ENCODE assay signal across 8 cellular contexts in the genomic region with DNA sequence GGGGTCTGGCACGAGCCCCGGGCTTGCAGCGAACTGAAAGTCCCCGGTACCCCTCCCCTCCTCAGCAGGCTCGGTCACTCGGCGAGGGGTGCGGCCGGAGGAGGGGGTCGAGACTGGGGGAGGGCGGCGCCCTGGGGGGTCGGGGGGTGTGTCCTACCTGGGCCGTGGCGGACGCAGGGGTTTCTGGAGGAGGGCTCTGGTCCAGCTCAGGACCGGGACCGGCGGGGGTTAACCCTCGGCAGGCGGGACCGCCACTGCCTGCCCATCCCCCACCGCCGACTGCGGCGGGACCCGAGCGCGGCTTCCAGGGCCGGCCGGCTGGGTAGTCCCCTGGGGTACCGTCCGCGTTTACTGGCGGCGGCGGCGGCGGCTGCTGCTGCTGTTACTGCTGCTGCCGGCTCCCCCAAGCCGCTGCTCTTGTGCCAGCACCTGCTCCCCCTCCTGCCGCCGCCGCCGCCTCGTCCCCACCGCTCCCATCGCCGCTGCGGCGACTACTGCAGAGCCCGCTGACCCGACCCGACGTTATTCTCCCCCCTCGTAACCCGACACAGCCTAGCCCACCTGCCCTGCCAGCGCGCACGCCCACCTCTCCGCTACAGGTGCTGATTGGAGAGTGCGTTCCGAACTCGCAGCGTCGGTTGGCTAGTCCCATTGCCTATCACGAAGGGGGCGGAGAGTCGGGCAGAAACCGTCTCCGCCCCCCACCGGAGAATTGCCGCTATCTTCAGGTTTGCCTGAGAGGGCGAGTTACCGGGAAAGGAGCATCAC. TPM values are rescaled to one million over a fixed set of nuclear protein-coding genes. Genes with fewer than 3 reads are reported as not detected.
DNase-seq lines count a peak whose midpoint lies in the region; ATAC-seq, FAIRE-seq and TF ChIP-seq lines count a peak whose summit lies in the region.

A gene (minus strand): TSS at position 498 of the 768 bp plus-strand sequence. CDS start 42,161 bp downstream, outside the sequence.

- no peak for FAIRE-seq in astrocyte (lab: Jason Lieb, UNC)

- peaks cover 29% of the 10 kb centered on the region for H3K4me1 Mint-ChIP-seq in T-helper 2 cell treated with Interferon-gamma antibody and Interleukin-4, amounts not matched to agents 5 μg/mL and 100 μg/mL, for 36 hours (ENCODE audit: low read depth)
- H3K4me1 Mint-ChIP-seq in astrocyte (ENCODE audit: low read depth, unreplicated experiment) = peaks cover 4% of the 10 kb centered on the region

- peak within 1 kb of the TSS; percentile 98 for H3K4me3 Mint-ChIP-seq in T-helper 2 cell treated with Interferon-gamma antibody and Interleukin-4, amounts not matched to agents 5 μg/mL and 100 μg/mL, for 36 hours
- peak within 1 kb of the TSS; percentile 96 for H3K4me3 Mint-ChIP-seq in astrocyte (ENCODE audit: unreplicated experiment)

- no peak for TF ChIP-seq CTCF in astrocyte (IDR thresholded peaks at IDR 0.05; ENCODE audit: insufficient read depth, low read depth, low read length)

- H3K27ac Mint-ChIP-seq in T-helper 2 cell treated with Interferon-gamma antibody and Interleukin-4, amounts not matched to agents 5 μg/mL and 100 μg/mL, for 36 hours = peak within 1 kb of the TSS; percentile 91
- peak within 1 kb of the TSS; percentile 80 for H3K27ac Mint-ChIP-seq in astrocyte (ENCODE audit: unreplicated experiment)

- WGBS in aorta, 2 donors = 1% methylated on average over 49 to 75 of the region's 75 CpGs

- H3K79me2 ChIP-seq in astrocyte (ENCODE audit: insufficient read depth, low read length) = peaks cover 17% of the 10 kb centered on the region

- H3K4me3 ChIP-seq in astrocyte (ENCODE audit: insufficient read depth, low read depth, low read length) = peak within 1 kb of the TSS; percentile 85
- peak within 1 kb of the TSS; percentile 81 for H3K4me3 ChIP-seq in rectal smooth muscle tissue (ENCODE audit: low read length)
- H3K4me3 ChIP-seq in aorta (ENCODE audit: low read length in 2 of 2) = peak within 1 kb of the TSS; percentile 73 to 86

- DNase-seq in NCI-H1930 (lab: John Stamatoyannopoulos, UW) (peak; percentile 91 to 95), astrocyte (ENCODE audit: low read depth) (peak; percentile 95), hepatic stellate cell (ENCODE audit: low spot score) (peak; percentile 91), aorta (peak; percentile 99)
- peak; percentile 97 for DNase-seq in T-helper 2 cell treated with Interferon-gamma antibody and Interleukin-4, amounts not matched to agents 5 μg/mL and 100 μg/mL, for 36 hours (ENCODE audit: low spot score)

- H3K4me1 ChIP-seq in astrocyte (ENCODE audit: insufficient read depth, low read length) (peaks cover 8% of the 10 kb centered on the region), rectal smooth muscle tissue (ENCODE audit: control insufficient read depth, insufficient read depth, low read length) (peaks cover 2% of the 10 kb centered on the region), aorta (ENCODE audit: control insufficient read depth in 1 of 2, insufficient read depth in 2 of 2, low read length in 2 of 2) (peaks cover 0 to 4% of the 10 kb centered on the region in 2 donors)

- intact Hi-C loops in aorta (cut with DNase I) = loop anchor here (5.0 kb wide), 1 partner anchor 118 kb away; no protein-coding TSS in a partner anchor

- H3K9me3 Mint-ChIP-seq in T-helper 2 cell treated with Interferon-gamma antibody and Interleukin-4, amounts not matched to agents 5 μg/mL and 100 μg/mL, for 36 hours = no peaks in the 10 kb centered on the region
- H3K9me3 Mint-ChIP-seq in astrocyte (ENCODE audit: unreplicated experiment) = no peaks in the 10 kb centered on the region

- H3K27ac ChIP-seq in astrocyte (ENCODE audit: low read depth, low read length) (peak within 1 kb of the TSS; percentile 48), rectal smooth muscle tissue (ENCODE audit: low read depth, low read length) (peak within 1 kb of the TSS; percentile 90), aorta (ENCODE audit: low read depth in 1 of 2, low read length in 2 of 2) (peak within 1 kb of the TSS; percentile 49 to 66)

- H4K20me1 ChIP-seq in astrocyte (ENCODE audit: insufficient read depth, low read length) = peaks cover 5% of the 10 kb centered on the region

- peak; percentile 94 for ATAC-seq in GM18502 (IDR thresholded peaks at IDR 0.05; ENCODE audit: poor library complexity, unreplicated experiment)
- peak; percentile 89 for ATAC-seq in HG02970 (IDR thresholded peaks at IDR 0.05; ENCODE audit: low FRiP score, unreplicated experiment)
- peak; percentile 99 for ATAC-seq in aorta (ENCODE audit: low FRiP score)

- H3K27me3 ChIP-seq in astrocyte (ENCODE audit: insufficient read depth, low read length) (no peaks in the 10 kb centered on the region), rectal smooth muscle tissue (ENCODE audit: control insufficient read depth, insufficient read depth, low read length) (no peaks in the 10 kb centered on the region), aorta (ENCODE audit: control insufficient read depth in 1 of 2, insufficient read depth in 2 of 2, low read length in 1 of 2) (no peaks in the 10 kb centered on the region)

- H3K36me3 ChIP-seq in astrocyte (ENCODE audit: insufficient read depth, low read length) (no peaks in the 10 kb centered on the region), rectal smooth muscle tissue (ENCODE audit: control insufficient read depth, insufficient read depth, low read length) (no peaks in the 10 kb centered on the region), aorta (ENCODE audit: control insufficient read depth in 1 of 2, insufficient read depth in 2 of 2, low read length in 1 of 2) (no peaks in the 10 kb centered on the region)

- peak within 1 kb of the TSS; percentile 98 for H3K4me2 ChIP-seq in astrocyte (ENCODE audit: low read length)

- peak within 1 kb of the TSS; percentile 98 for H2AFZ ChIP-seq in astrocyte (ENCODE audit: low read depth, low read length)

- peaks cover 3% of the 10 kb centered on the region for H3K36me3 Mint-ChIP-seq in T-helper 2 cell treated with Interferon-gamma antibody and Interleukin-4, amounts not matched to agents 5 μg/mL and 100 μg/mL, for 36 hours (ENCODE audit: low read depth)
- no peaks in the 10 kb centered on the region for H3K36me3 Mint-ChIP-seq in astrocyte (ENCODE audit: low read depth, unreplicated experiment)

- H3K9me3 ChIP-seq in astrocyte (ENCODE audit: insufficient read depth, low read depth, low read length) = no peaks in the 10 kb centered on the region
- no peaks in the 10 kb centered on the region for H3K9me3 ChIP-seq in aorta (ENCODE audit: control insufficient read depth, low read length)

- no peaks in the 10 kb centered on the region for H3K27me3 Mint-ChIP-seq in T-helper 2 cell treated with Interferon-gamma antibody and Interleukin-4, amounts not matched to agents 5 μg/mL and 100 μg/mL, for 36 hours (ENCODE audit: low read depth)
- H3K27me3 Mint-ChIP-seq in astrocyte (ENCODE audit: low read depth, unreplicated experiment) = no peaks in the 10 kb centered on the region

- H3K9ac ChIP-seq in astrocyte (ENCODE audit: low read length) = peak within 1 kb of the TSS; percentile 83
- peak within 1 kb of the TSS; percentile 64 for H3K9ac ChIP-seq in rectal smooth muscle tissue (ENCODE audit: low read length)

RNA-seq across cellular contexts. Expression of the gene that starts here (rescaled TPM):
- total RNA-seq in astrocyte = 12.9 and 14.8 TPM in 2 replicates
- total RNA-seq in aorta = 10 to 100 TPM; 34.4 to 37.6 TPM
- polyA plus RNA-seq in aorta = 10 to 100 TPM in 1 of 2 donors, 1 to 10 TPM in 1; 7.2 to 11.3 TPM

Comparison
In these comparisons a context has a peak if more than half of its experiments do, and no peak if none do; other contexts are left out.
1. Peak in every context shown above with its lines: DNase-seq, ATAC-seq, H3K4me3 ChIP-seq and H3K27ac ChIP-seq.